Comparison of ENCODE assay signal across 7 cellular contexts in the genomic region with DNA sequence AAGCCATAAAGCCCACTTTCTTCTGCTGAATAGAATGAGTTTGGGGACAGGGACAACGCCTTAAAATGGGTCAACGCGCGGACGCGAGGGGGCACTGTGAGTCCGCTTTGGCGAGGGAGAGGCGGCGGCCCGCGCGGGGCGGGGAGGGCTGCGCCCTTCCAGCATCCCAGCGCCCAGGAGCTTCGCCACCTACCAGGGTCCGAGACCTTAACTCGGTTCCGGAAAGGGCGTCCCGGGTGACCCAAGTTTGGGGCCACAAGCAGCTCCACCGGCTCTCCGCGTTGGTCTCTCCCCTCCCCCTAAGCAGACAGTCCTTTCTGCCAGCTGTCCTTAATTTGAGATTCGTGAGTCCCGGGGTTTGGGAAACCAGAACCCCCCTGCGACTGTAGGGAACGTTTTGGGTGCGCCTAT. TPM values are rescaled to one million over a fixed set of nuclear protein-coding genes. Genes with fewer than 3 reads are reported as not detected.
DNase-seq lines count a peak whose midpoint lies in the region; ATAC-seq and TF ChIP-seq lines count a peak whose summit lies in the region.

No MANE protein-coding gene starts in this region.

- peak; percentile 55 for DNase-seq in NCI-H460 (ENCODE audit: extremely low read depth, low read depth)
- peak; percentile 39 for DNase-seq in germinal center (ENCODE audit: low spot score)
- peak; percentile 44 for DNase-seq in occipital lobe (lab: John Stamatoyannopoulos, UW)
- DNase-seq in GDM1 (lab: John Stamatoyannopoulos, UW), result no peak

- peak; percentile 64 for TF ChIP-seq CTCF in GM12872 (IDR thresholded peaks at IDR 0.05; ENCODE audit: insufficient read depth, low read depth, low read length)

- H3K27me3 Mint-ChIP-seq in activated T-helper 17 cell treated with anti-CD3 and anti-CD28 coated beads, Interleukin-2, amount 50 U/mL, for 72 hours, result peaks cover 51% of the 10 kb centered on the region

- H3K9me3 Mint-ChIP-seq in activated T-helper 17 cell treated with anti-CD3 and anti-CD28 coated beads, Interleukin-2, amount 50 U/mL, for 72 hours, result no peaks in the 10 kb centered on the region

- no peaks in the 10 kb centered on the region for H3K4me1 Mint-ChIP-seq in activated T-helper 17 cell treated with anti-CD3 and anti-CD28 coated beads, Interleukin-2, amount 50 U/mL, for 72 hours

- H3K27ac Mint-ChIP-seq in activated T-helper 17 cell treated with anti-CD3 and anti-CD28 coated beads, Interleukin-2, amount 50 U/mL, for 72 hours, result no peak overlapping the region

- peak; percentile 51 for ATAC-seq in HG02798 (IDR thresholded peaks at IDR 0.05; ENCODE audit: poor library complexity, unreplicated experiment)
- ATAC-seq in activated T-helper 17 cell treated with anti-CD3 and anti-CD28 coated beads, Interleukin-2, amount 50 U/mL, for 72 hours (replicated peaks), result peak; percentile 47

- peak overlapping the region; percentile 49 for H3K4me3 Mint-ChIP-seq in activated T-helper 17 cell treated with anti-CD3 and anti-CD28 coated beads, Interleukin-2, amount 50 U/mL, for 72 hours

- no peaks in the 10 kb centered on the region for H3K36me3 Mint-ChIP-seq in activated T-helper 17 cell treated with anti-CD3 and anti-CD28 coated beads, Interleukin-2, amount 50 U/mL, for 72 hours (ENCODE audit: low read depth)

RNA-seq across cellular contexts. Expression of a gene that starts 1.8 kb away (rescaled TPM):
- 11.5 and 12.7 TPM in 2 replicates for total RNA-seq in NCI-H460 (2014; rRNA removed; shearing (Covaris generic))
- 10.4 and 13.3 TPM in 2 replicates for polyA plus RNA-seq in NCI-H460 (2014; cell fraction: nucleus; rRNA removed)
- total RNA-seq in activated T-helper 17 cell treated with anti-CD3 and anti-CD28 coated beads, Interleukin-2, amount 50 U/mL, for 72 hours, result not detected
- 17.6 TPM for total RNA-seq in occipital lobe

Comparison
In these comparisons a context has a peak if more than half of its experiments do, and no peak if none do; other contexts are left out.
1. RNA of a gene that starts 1.8 kb away (total RNA-seq): 17.6 TPM in occipital lobe (single experiment) and 11.5 to 12.7 TPM in NCI-H460; not detected in activated T-helper 17 cell treated with anti-CD3 and anti-CD28 coated beads, Interleukin-2, amount 50 U/mL, for 72 hours; every median in the first group is over 10 times any median in the second.